8 cellular contexts compared by ENCODE assay signal in the genomic region with DNA sequence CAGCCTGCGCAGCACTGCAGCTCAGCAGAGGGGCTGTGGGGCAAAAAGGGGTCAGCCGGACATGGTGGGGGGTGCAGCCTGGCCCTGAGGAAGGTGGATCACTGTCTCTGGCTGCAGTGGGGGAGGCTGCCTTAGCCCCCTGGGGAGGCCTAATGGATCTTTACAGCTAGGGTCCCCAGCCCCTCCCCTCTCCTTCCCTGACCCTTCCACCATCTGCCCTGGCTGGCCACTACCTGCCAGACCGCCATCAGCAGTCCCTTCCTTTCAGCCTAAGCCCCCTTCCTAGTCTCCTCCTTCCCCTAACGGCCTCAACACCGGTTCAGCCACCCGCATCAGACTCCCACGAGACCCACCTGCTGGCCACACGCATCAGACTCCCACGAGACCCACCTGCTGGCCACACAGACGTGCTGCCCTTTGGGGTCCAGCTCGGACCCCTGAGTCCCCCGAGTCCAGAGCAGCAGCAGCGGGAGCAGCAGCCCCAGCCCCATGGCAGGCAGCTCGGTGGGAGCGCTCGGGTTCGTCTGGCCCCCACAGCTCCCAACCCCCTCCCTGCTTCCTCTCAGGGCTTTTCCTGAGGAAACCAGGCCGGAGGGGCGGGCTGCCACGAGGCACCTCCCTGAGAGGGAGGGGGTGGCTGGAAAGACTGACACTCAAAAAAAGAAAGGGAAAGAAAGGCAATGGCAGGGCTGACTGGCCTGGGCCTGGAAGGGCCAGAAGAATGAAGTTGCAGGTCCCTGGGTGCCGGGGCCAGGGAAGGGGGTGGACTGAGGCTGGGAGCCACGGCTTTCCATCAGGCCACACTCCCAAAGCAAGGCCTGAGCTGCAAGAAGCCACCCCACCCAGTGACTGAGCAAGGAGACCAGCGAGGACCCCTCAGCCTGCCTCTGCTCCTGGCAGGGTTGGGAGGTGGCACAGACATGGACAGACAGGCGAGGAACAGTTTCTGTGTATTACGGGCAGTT. TPM values are rescaled to one million over a fixed set of nuclear protein-coding genes. Genes with fewer than 3 reads are reported as not detected.
DNase-seq lines count a peak whose midpoint lies in the region; ATAC-seq and TF ChIP-seq lines count a peak whose summit lies in the region.

A gene with protein sequence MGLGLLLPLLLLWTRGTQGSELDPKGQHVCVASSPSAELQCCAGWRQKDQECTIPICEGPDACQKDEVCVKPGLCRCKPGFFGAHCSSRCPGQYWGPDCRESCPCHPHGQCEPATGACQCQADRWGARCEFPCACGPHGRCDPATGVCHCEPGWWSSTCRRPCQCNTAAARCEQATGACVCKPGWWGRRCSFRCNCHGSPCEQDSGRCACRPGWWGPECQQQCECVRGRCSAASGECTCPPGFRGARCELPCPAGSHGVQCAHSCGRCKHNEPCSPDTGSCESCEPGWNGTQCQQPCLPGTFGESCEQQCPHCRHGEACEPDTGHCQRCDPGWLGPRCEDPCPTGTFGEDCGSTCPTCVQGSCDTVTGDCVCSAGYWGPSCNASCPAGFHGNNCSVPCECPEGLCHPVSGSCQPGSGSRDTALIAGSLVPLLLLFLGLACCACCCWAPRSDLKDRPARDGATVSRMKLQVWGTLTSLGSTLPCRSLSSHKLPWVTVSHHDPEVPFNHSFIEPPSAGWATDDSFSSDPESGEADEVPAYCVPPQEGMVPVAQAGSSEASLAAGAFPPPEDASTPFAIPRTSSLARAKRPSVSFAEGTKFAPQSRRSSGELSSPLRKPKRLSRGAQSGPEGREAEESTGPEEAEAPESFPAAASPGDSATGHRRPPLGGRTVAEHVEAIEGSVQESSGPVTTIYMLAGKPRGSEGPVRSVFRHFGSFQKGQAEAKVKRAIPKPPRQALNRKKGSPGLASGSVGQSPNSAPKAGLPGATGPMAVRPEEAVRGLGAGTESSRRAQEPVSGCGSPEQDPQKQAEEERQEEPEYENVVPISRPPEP (minus strand): TSS at position 526 of the 965 bp plus-strand sequence. CDS start 35 bp downstream, at position 491.

- no peak for DNase-seq in CD4-positive, alpha-beta T cell
- DNase-seq in RWPE1 (ENCODE audit: low spot score) (no peak), fibroblast of lung (ENCODE audit: low read depth in 2 of 2) (no peak), neuronal stem cell (ENCODE audit: low spot score) (no peak)
- no peak for DNase-seq in effector memory CD4-positive, alpha-beta T cell

- peaks cover 2% of the 10 kb centered on the region for H3K79me1 ChIP-seq in neuronal stem cell (ENCODE audit: low read depth, low read length)

- H3K79me2 ChIP-seq in fibroblast of lung (ENCODE audit: control insufficient read depth, insufficient read depth, low read length), result no peaks in the 10 kb centered on the region

- H3K4me3 ChIP-seq in fibroblast of lung (replicated peaks in 1 of 4; ENCODE audit: control extremely low read depth in 1 of 4, insufficient read depth in 1 of 4, low read depth in 3 of 4, low read length in 4 of 4) (no peak within 1 kb of the TSS), neuronal stem cell (ENCODE audit: low read length in 2 of 2) (peak within 1 kb of the TSS in 1 of 2 donors; percentile 43)
- no peak within 1 kb of the TSS for H3K4me3 ChIP-seq in effector memory CD4-positive, alpha-beta T cell (ENCODE audit: insufficient read depth, low read depth, low read length, poor library complexity, severe bottlenecking)

- peak within 1 kb of the TSS; percentile 89 for H3K14ac ChIP-seq in neuronal stem cell (ENCODE audit: low read length)

- H3K9ac ChIP-seq in fibroblast of lung (ENCODE audit: insufficient read depth, low read length), result peak within 1 kb of the TSS; percentile 42
- peak within 1 kb of the TSS; percentile 63 for H3K9ac ChIP-seq in neuronal stem cell (ENCODE audit: low read depth, low read length, poor library complexity)

- peaks cover 4% of the 10 kb centered on the region for H3K36me3 Mint-ChIP-seq in CD4-positive, alpha-beta T cell (ENCODE audit: low read depth)

- peak within 1 kb of the TSS; percentile 76 for H3K18ac ChIP-seq in neuronal stem cell (ENCODE audit: low read length)

- H3K4me1 Mint-ChIP-seq in CD4-positive, alpha-beta T cell (ENCODE audit: low read depth), result peaks cover 21% of the 10 kb centered on the region

- no peak within 1 kb of the TSS for H3K4me2 ChIP-seq in fibroblast of lung (ENCODE audit: extremely low read depth, insufficient read depth, low read length)
- no peak within 1 kb of the TSS for H3K4me2 ChIP-seq in neuronal stem cell (ENCODE audit: insufficient read depth, low read length, poor library complexity, severe bottlenecking)

- H4K20me1 ChIP-seq in fibroblast of lung (ENCODE audit: control insufficient read depth, extremely low read depth, insufficient read depth, low read length), result no peaks in the 10 kb centered on the region

- peak within 1 kb of the TSS; percentile 64 for H4K91ac ChIP-seq in neuronal stem cell (ENCODE audit: low read depth, low read length, poor library complexity)

- peak within 1 kb of the TSS; percentile 48 for H2BK5ac ChIP-seq in neuronal stem cell (ENCODE audit: low read length)

- H3K27ac Mint-ChIP-seq in CD4-positive, alpha-beta T cell, result peak within 1 kb of the TSS; percentile 71

- WGBS in neuronal stem cell (ENCODE audit: extremely low coverage in 2 of 2, insufficient read length in 2 of 2, insufficient replicate concordance in 1 of 2), 2 donors, result no CpG with 5 or more reads among the region's 25 CpGs

- no peaks in the 10 kb centered on the region for H3K27me3 Mint-ChIP-seq in CD4-positive, alpha-beta T cell

- H3K9me3 ChIP-seq in CD4-positive, alpha-beta T cell (ENCODE audit: control insufficient read depth, low read length), result no peaks in the 10 kb centered on the region
- H3K9me3 ChIP-seq in fibroblast of lung (ENCODE audit: control insufficient read depth, insufficient read depth, low read depth, low read length) (no peaks in the 10 kb centered on the region), neuronal stem cell (replicated peaks in 1 of 2; ENCODE audit: control insufficient read depth in 2 of 2, insufficient read depth in 1 of 2, low read depth in 1 of 2, low read length in 2 of 2) (peaks cover 0 to 2% of the 10 kb centered on the region in 2 donors)
- H3K9me3 ChIP-seq in effector memory CD4-positive, alpha-beta T cell (ENCODE audit: control insufficient read depth, low read length), result no peaks in the 10 kb centered on the region

- H3K27ac ChIP-seq in CD4-positive, alpha-beta T cell (ENCODE audit: low read depth, low read length), result no peak within 1 kb of the TSS
- H3K27ac ChIP-seq in RWPE1 (peak within 1 kb of the TSS; percentile 15; the same call in 1 of the 2 replicates), fibroblast of lung (ENCODE audit: insufficient read depth, low read length) (peak within 1 kb of the TSS; percentile 12), neuronal stem cell (replicated peaks; ENCODE audit: low read length) (no peak within 1 kb of the TSS)
- H3K27ac ChIP-seq in effector memory CD4-positive, alpha-beta T cell (ENCODE audit: insufficient read depth, low read length, poor library complexity, severe bottlenecking), result no peak within 1 kb of the TSS

- peak within 1 kb of the TSS; percentile 83 for H3K4me3 Mint-ChIP-seq in CD4-positive, alpha-beta T cell

- H3K23ac ChIP-seq in neuronal stem cell (ENCODE audit: low read depth, low read length, poor library complexity), result peak within 1 kb of the TSS; percentile 23

- peaks cover 25% of the 10 kb centered on the region for H3K4me1 ChIP-seq in fibroblast of lung (ENCODE audit: control insufficient read depth, extremely low read depth, insufficient read depth, low read length)
- peaks cover 14 to 38% of the 10 kb centered on the region in 2 donors for H3K4me1 ChIP-seq in neuronal stem cell (ENCODE audit: control insufficient read depth in 2 of 2, insufficient read depth in 1 of 2, low read depth in 1 of 2, low read length in 2 of 2)
- peaks cover 31% of the 10 kb centered on the region for H3K4me1 ChIP-seq in effector memory CD4-positive, alpha-beta T cell (ENCODE audit: control insufficient read depth, insufficient read depth, low read length, poor library complexity, severe bottlenecking)

- ATAC-seq in CD4-positive, alpha-beta T cell (ENCODE audit: poor library complexity), result no peak
- ATAC-seq in activated CD4-positive, CD25-positive, alpha-beta regulatory T cell treated with anti-CD3 and anti-CD28 coated beads, Interleukin-2, amount 50 U/mL, for 24 hours, result no peak
- ATAC-seq in GM18873 (IDR thresholded peaks at IDR 0.05; ENCODE audit: low FRiP score, unreplicated experiment) (no peak), GM19328 (IDR thresholded peaks at IDR 0.05; ENCODE audit: unreplicated experiment) (no peak)

- H3K9me3 Mint-ChIP-seq in CD4-positive, alpha-beta T cell, result no peaks in the 10 kb centered on the region

- intact Hi-C loops in CD4-positive, alpha-beta T cell (cut with DNase I, micrococcal nuclease), result loop anchor here (5.0 kb wide), 2 partner anchors 37 to 382 kb away; a partner anchor contains a TSS

- peak within 1 kb of the TSS; percentile 61 for H2BK120ac ChIP-seq in neuronal stem cell (ENCODE audit: low read depth, low read length)

- H3K36me3 ChIP-seq in fibroblast of lung (ENCODE audit: control insufficient read depth, insufficient read depth, low read length) (no peaks in the 10 kb centered on the region), neuronal stem cell (replicated peaks in 1 of 2; ENCODE audit: control insufficient read depth in 2 of 2, insufficient read depth in 2 of 2, low read length in 2 of 2) (peaks cover under 1 to 13% of the 10 kb centered on the region in 2 donors)
- peaks cover 6% of the 10 kb centered on the region for H3K36me3 ChIP-seq in effector memory CD4-positive, alpha-beta T cell (ENCODE audit: control insufficient read depth, insufficient read depth, low read length)

- POLR2A ChIA-PET in CD4-positive, alpha-beta T cell (lab: Charles Lee), result interaction anchor here (0.6 to 1.3 kb wide), 2 partner anchors 39 to 91 kb away, joined by 3 to 7 read pairs; a partner anchor contains a TSS
- POLR2A ChIA-PET in RWPE1 (lab: Yijun Ruan, JAX; ENCODE audit: low non-redundant PET), result no interaction called here

- peak within 1 kb of the TSS; percentile 89 for H4K8ac ChIP-seq in neuronal stem cell (ENCODE audit: low read depth, low read length)

- peak within 1 kb of the TSS; percentile 90 for H2BK12ac ChIP-seq in neuronal stem cell (ENCODE audit: low read length)

- TF ChIP-seq CTCF in CD4-positive, alpha-beta T cell (IDR thresholded peaks at IDR 0.05), result no peak
- TF ChIP-seq CTCF in RWPE1 (conservative IDR thresholded peaks at IDR 0.05; ENCODE audit: low read depth) (no peak), fibroblast of lung (conservative IDR thresholded peaks at IDR 0.05 in 1 of 2, IDR thresholded peaks at IDR 0.05 in 1 of 2; ENCODE audit: low read depth in 1 of 2, low read length in 2 of 2) (no peak)

- CTCF ChIA-PET in CD4-positive, alpha-beta T cell (lab: Charles Lee), result no interaction called here
- CTCF ChIA-PET in RWPE1 (lab: Yijun Ruan, JAX), result interaction anchor here (0.6 kb wide), 2 partner anchors 246 to 380 kb away, joined by 3 to 5 read pairs; a partner anchor contains a TSS

- H2AFZ ChIP-seq in fibroblast of lung (ENCODE audit: low read length) (no peak within 1 kb of the TSS), neuronal stem cell (ENCODE audit: low read length) (peak within 1 kb of the TSS; percentile 75)

- H2BK15ac ChIP-seq in neuronal stem cell (ENCODE audit: low read length), result peak within 1 kb of the TSS; percentile 98

- H3K27me3 ChIP-seq in CD4-positive, alpha-beta T cell (ENCODE audit: control insufficient read depth, insufficient read depth, low read length), result no peaks in the 10 kb centered on the region
- H3K27me3 ChIP-seq in fibroblast of lung (ENCODE audit: control insufficient read depth, insufficient read depth, low read length) (no peaks in the 10 kb centered on the region), neuronal stem cell (ENCODE audit: control insufficient read depth in 3 of 3, insufficient read depth in 3 of 3, low read depth in 1 of 3, low read length in 3 of 3) (peaks cover 0 to 27% (median 0%) of the 10 kb centered on the region in 3 experiments)
- no peaks in the 10 kb centered on the region for H3K27me3 ChIP-seq in effector memory CD4-positive, alpha-beta T cell (replicated peaks; ENCODE audit: control insufficient read depth, insufficient read depth, low read length, poor library complexity, severe bottlenecking)

- peak within 1 kb of the TSS; percentile 76 for H3K4ac ChIP-seq in neuronal stem cell (ENCODE audit: low read length)

- peak within 1 kb of the TSS; percentile 96 for H2AK5ac ChIP-seq in neuronal stem cell (ENCODE audit: low read depth, low read length)

RNA-seq across cellular contexts. Expression of the gene that starts here (rescaled TPM):
- under 1 TPM; 0.41 to 0.45 TPM for total RNA-seq in CD4-positive, alpha-beta T cell
- 0.77 and 0.99 TPM in 2 replicates for total RNA-seq in fibroblast of lung
- polyA plus RNA-seq in fibroblast of lung, result 0.09 and 2.4 TPM in 2 replicates
- 0.15 and 3.5 TPM in 2 replicates for polyA plus RNA-seq in fibroblast of lung (2012)
- polyA minus RNA-seq in fibroblast of lung (ENCODE audit: low replicate concordance), result 3.6 TPM in 1 of 2 replicates, not detected in the other
- polyA plus RNA-seq in neuronal stem cell (2013, experiment 1 of 2), result 0.67 TPM
- 0.69 TPM for polyA plus RNA-seq in neuronal stem cell (2013, experiment 2 of 2)

Comparison
In these comparisons a context has a peak if more than half of its experiments do, and no peak if none do; other contexts are left out.
1. H3K27ac ChIP-seq: peak in RWPE1 (single experiment) and fibroblast of lung (single experiment); none in CD4-positive, alpha-beta T cell (single experiment), neuronal stem cell (single experiment) and effector memory CD4-positive, alpha-beta T cell (single experiment).